In genomic region chr13:30735025-30735967, GRCh38 we compare ENCODE assay signal across 8 cellular contexts. TPM values are rescaled to one million over a fixed set of nuclear protein-coding genes. Genes with fewer than 3 reads are reported as not detected.
DNase-seq lines count a peak whose midpoint lies in the region; ATAC-seq and TF ChIP-seq lines count a peak whose summit lies in the region.

Gene ALOX5AP (plus strand): TSS chr13:30735543. CDS start chr13:30735606, 63 bp downstream.

- TF ChIP-seq POLR2A in transverse colon (IDR thresholded peaks at IDR 0.05) = peak; percentile 58

- 72 to 73% methylated on average over 3 to 7 of the region's 7 CpGs for WGBS in transverse colon (ENCODE audit: low coverage in 1 of 2), 2 donors

- H3K4me3 Mint-ChIP-seq in CD14-positive monocyte = peak within 1 kb of the TSS; percentile 86 to 92

- DNase-seq in CD14-positive monocyte (ENCODE audit: low spot score) (peak; percentile 82), T-helper 9 cell (peak; percentile 27), left cardiac atrium (no peak), transverse colon (peak; percentile 44), HAP-1 (ENCODE audit: low spot score in 2 of 2) (no peak), nucleus accumbens (lab: John Stamatoyannopoulos, UW) (no peak)

- H3K27me3 ChIP-seq in transverse colon (no peaks in the 10 kb centered on the region), HAP-1 (ENCODE audit: low read depth) (no peaks in the 10 kb centered on the region)

- peaks cover 73% of the 10 kb centered on the region for H3K4me1 Mint-ChIP-seq in CD14-positive monocyte

- H3K27ac ChIP-seq in transverse colon = peak within 1 kb of the TSS; percentile 32 to 57 (median 45)

- ATAC-seq in GM19328 (IDR thresholded peaks at IDR 0.05; ENCODE audit: unreplicated experiment) = peak; percentile 47
- ATAC-seq in HG03280 (IDR thresholded peaks at IDR 0.05; ENCODE audit: unreplicated experiment) = peak; percentile 65
- ATAC-seq in left cardiac atrium = peak; percentile 63

- no peaks in the 10 kb centered on the region for H3K9me3 ChIP-seq in transverse colon
- no peaks in the 10 kb centered on the region for H3K9me3 ChIP-seq in HAP-1

- no peak for TF ChIP-seq EP300 in transverse colon (IDR thresholded peaks at IDR 0.05; ENCODE audit: low read depth)

- H3K36me3 Mint-ChIP-seq in CD14-positive monocyte = peaks cover 8 to 36% of the 10 kb centered on the region in 2 donors

- in situ Hi-C loops in transverse colon (cut with MboI; ENCODE audit: low pct_ligation_motif_present in 1 of 4, low pct_unique_long_range_greater_than_20kb in 1 of 4, low sequenced_read_pairs in 3 of 4) = no loop called here
- in situ Hi-C loops in HAP-1 (cut with MboI; ENCODE audit: low sequenced_read_pairs) = no loop called here

- peaks cover 24 to 26% (median 24%) of the 10 kb centered on the region in 3 donors for H3K27me3 Mint-ChIP-seq in CD14-positive monocyte (ENCODE audit: low read depth in 3 of 3)

- H3K27ac Mint-ChIP-seq in CD14-positive monocyte = peak within 1 kb of the TSS; percentile 91 to 99 (median 98)

- H3K4me3 ChIP-seq in transverse colon (peak within 1 kb of the TSS in 2 of 4 donors; percentile 10 to 34), HAP-1 (no peak within 1 kb of the TSS)

- H3K9me3 Mint-ChIP-seq in CD14-positive monocyte = peaks cover 0 to 3% (median 0%) of the 10 kb centered on the region in 7 donors

- H3K36me3 ChIP-seq in transverse colon = no peaks in the 10 kb centered on the region
- H3K36me3 ChIP-seq in HAP-1 (replicated peaks) = no peaks in the 10 kb centered on the region

- intact Hi-C loops in CD14-positive monocyte (cut with micrococcal nuclease) = loop anchor here (1.0 to 10.0 kb wide), 6 partner anchors 14 to 118 kb away; partner anchors contain the start of gene USPL1 (in 1 of the 2)
- intact Hi-C loops in left cardiac atrium (cut with DNase I) = no loop called here
- intact Hi-C loops in transverse colon (cut with DNase I; ENCODE audit: low total_unique reads) = no loop called here

- no peak for TF ChIP-seq CTCF in CD14-positive monocyte (IDR thresholded peaks at IDR 0.05)
- no peak for TF ChIP-seq CTCF in transverse colon (IDR thresholded peaks at IDR 0.05)

- H3K4me1 ChIP-seq in transverse colon = peaks cover 0 to 19% (median 0%) of the 10 kb centered on the region in 4 donors
- peaks cover 8% of the 10 kb centered on the region; the same call in 1 of the 2 replicates for H3K4me1 ChIP-seq in HAP-1

RNA-seq across cellular contexts. Expression of gene ALOX5AP, which starts in this region (rescaled TPM):
- polyA plus RNA-seq in CD14-positive monocyte = 100 to 1,000 TPM; 220 to 269 TPM
- total RNA-seq in left cardiac atrium = 10 to 100 TPM; 12.8 to 26.9 TPM
- total RNA-seq in transverse colon = 10 to 100 TPM in 3 of 4 donors, 1 to 10 TPM in 1; 1.2 to 18.7 (median 14.1) TPM

Comparison
In these comparisons a context has a peak if more than half of its experiments do, and no peak if none do; other contexts are left out.
1. DNase-seq: peak in CD14-positive monocyte (single experiment), T-helper 9 cell (single experiment) and transverse colon (single experiment); none in left cardiac atrium (single experiment), HAP-1 (0 of 2) and nucleus accumbens (0 of 56).
2. intact Hi-C loops: an anchor here in CD14-positive monocyte (1.0 to 10.0 kb wide); none called in left cardiac atrium and transverse colon.
3. Peak in every context shown above with its lines, with median percentiles within 50 percentile points of each other: ATAC-seq.